Comparison of ENCODE assay signal across 7 cellular contexts in genomic region chr1:98991127-98992003, GRCh38. TPM values are rescaled to one million over a fixed set of nuclear protein-coding genes. Genes with fewer than 3 reads are reported as not detected.
DNase-seq lines count a peak whose midpoint lies in the region; ATAC-seq and TF ChIP-seq lines count a peak whose summit lies in the region.

No MANE protein-coding gene starts in this region.

- no peaks in the 10 kb centered on the region for H3K9me3 Mint-ChIP-seq in H9
- H3K9me3 Mint-ChIP-seq in natural killer cell treated with Interleukin-12 subunit alpha and Interleukin-12 subunit beta and Interleukin-15 and Interleukin-18, amount 100 ng/mL, for 72 hours, result no peaks in the 10 kb centered on the region

- no CpG with 5 or more reads among the region's 4 CpGs for WGBS in H9 (ENCODE audit: extremely low coverage, insufficient read length, low lambda C conversion rate)

- H3K4me1 ChIP-seq in H9 (ENCODE audit: insufficient read depth, low read length) (no peaks in the 10 kb centered on the region), fibroblast of lung (ENCODE audit: control insufficient read depth, extremely low read depth, insufficient read depth, low read length) (no peaks in the 10 kb centered on the region)

- TF ChIP-seq CTCF in GM10266 (IDR thresholded peaks at IDR 0.05; ENCODE audit: control insufficient read depth, insufficient read depth, low read depth, missing control alignments) (peak; percentile 34), H9 (conservative IDR thresholded peaks at IDR 0.05) (peak; percentile 69), fibroblast of lung (conservative IDR thresholded peaks at IDR 0.05 in 1 of 2, IDR thresholded peaks at IDR 0.05 in 1 of 2; ENCODE audit: low read depth in 1 of 2, low read length in 2 of 2) (peak in 1 of 2 donors; percentile 22)

- H2AFZ ChIP-seq in H9 (ENCODE audit: low read length) (no peak overlapping the region), fibroblast of lung (ENCODE audit: low read length) (no peak overlapping the region)

- no peak overlapping the region for H3K14ac ChIP-seq in H9 (ENCODE audit: insufficient read depth, low read length)

- no peaks in the 10 kb centered on the region for H3K36me3 Mint-ChIP-seq in H9 (ENCODE audit: insufficient read depth in 1 of 3, low read depth in 3 of 3)
- no peaks in the 10 kb centered on the region for H3K36me3 Mint-ChIP-seq in natural killer cell treated with Interleukin-12 subunit alpha and Interleukin-12 subunit beta and Interleukin-15 and Interleukin-18, amount 100 ng/mL, for 72 hours

- H3K4me3 ChIP-seq in fibroblast of lung (replicated peaks in 1 of 4; ENCODE audit: control extremely low read depth in 1 of 4, insufficient read depth in 1 of 4, low read depth in 3 of 4, low read length in 4 of 4), result no peak overlapping the region

- no peak overlapping the region for H3K18ac ChIP-seq in H9 (ENCODE audit: insufficient read length, low read depth, low read length)

- H2AK5ac ChIP-seq in H9 (ENCODE audit: insufficient read length, low read length), result no peak overlapping the region

- H3K23ac ChIP-seq in H9 (ENCODE audit: insufficient read length, low read depth, low read length), result no peak overlapping the region

- H3K36me3 ChIP-seq in fibroblast of lung (ENCODE audit: control insufficient read depth, insufficient read depth, low read length), result no peaks in the 10 kb centered on the region

- H3K27me3 ChIP-seq in H9 (ENCODE audit: insufficient read depth, low read length) (no peaks in the 10 kb centered on the region), fibroblast of lung (ENCODE audit: control insufficient read depth, insufficient read depth, low read length) (no peaks in the 10 kb centered on the region)

- H3K4me2 ChIP-seq in H9 (ENCODE audit: insufficient read depth, insufficient read length, low read length) (no peak overlapping the region), fibroblast of lung (ENCODE audit: extremely low read depth, insufficient read depth, low read length) (no peak overlapping the region)

- H3K4ac ChIP-seq in H9 (ENCODE audit: low read depth, low read length), result no peak overlapping the region

- H3K79me2 ChIP-seq in H9 (ENCODE audit: insufficient read depth, low read length) (no peaks in the 10 kb centered on the region), fibroblast of lung (ENCODE audit: control insufficient read depth, insufficient read depth, low read length) (no peaks in the 10 kb centered on the region)

- no peak overlapping the region for H2BK12ac ChIP-seq in H9 (ENCODE audit: insufficient read length, low read depth, low read length)

- peaks cover 11 to 13% of the 10 kb centered on the region in 2 experiments for H3K4me1 Mint-ChIP-seq in H9
- H3K4me1 Mint-ChIP-seq in natural killer cell treated with Interleukin-12 subunit alpha and Interleukin-12 subunit beta and Interleukin-15 and Interleukin-18, amount 100 ng/mL, for 72 hours (ENCODE audit: low read depth in 2 of 2), result no peaks in the 10 kb centered on the region

- no peak overlapping the region for H4K91ac ChIP-seq in H9 (ENCODE audit: insufficient read length, low read depth, low read length)

- no peak overlapping the region for H2BK5ac ChIP-seq in H9 (ENCODE audit: insufficient read length, low read length)

- H3K79me1 ChIP-seq in H9 (ENCODE audit: insufficient read depth, low read depth, low read length, poor library complexity, severe bottlenecking), result no peaks in the 10 kb centered on the region

- DNase-seq in GM10266 (ENCODE audit: extremely low spot score) (no peak), H9 (no peak), OCI-M1 (lab: John Stamatoyannopoulos, UW) (peak; percentile 66), fibroblast of lung (ENCODE audit: low read depth in 2 of 2) (peak; percentile 79 to 96), NCI-H2196 (lab: John Stamatoyannopoulos, UW; ENCODE audit: unreplicated experiment) (no peak)
- DNase-seq in natural killer cell treated with Interleukin-12 subunit alpha and Interleukin-12 subunit beta and Interleukin-15 and Interleukin-18, amount 100 ng/mL, for 72 hours (ENCODE audit: low spot score), result no peak
- DNase-seq in activated effector memory CD4-positive, alpha-beta T cell treated with anti-CD3 and anti-CD28 coated beads, Interleukin-2, amount 50 U/mL, for 16 hours, result no peak

- H3K9me3 ChIP-seq in H9 (ENCODE audit: control insufficient read depth, low read depth, low read length) (no peaks in the 10 kb centered on the region), fibroblast of lung (ENCODE audit: control insufficient read depth, insufficient read depth, low read depth, low read length) (no peaks in the 10 kb centered on the region)

- H3K27ac ChIP-seq in H9 (ENCODE audit: insufficient read length, low read depth, low read length), result no peak overlapping the region
- no peak overlapping the region for H3K27ac ChIP-seq in fibroblast of lung (ENCODE audit: insufficient read depth, low read length)

- no peak for ATAC-seq in natural killer cell treated with Interleukin-12 subunit alpha and Interleukin-12 subunit beta and Interleukin-15 and Interleukin-18, amount 100 ng/mL, for 72 hours

- no peaks in the 10 kb centered on the region for H3K23me2 ChIP-seq in H9 (ENCODE audit: insufficient read length, low read depth, low read length, poor library complexity, severe bottlenecking)

- H2BK15ac ChIP-seq in H9 (ENCODE audit: low read depth, low read length), result no peak overlapping the region

- no peak overlapping the region for H2BK20ac ChIP-seq in H9 (ENCODE audit: low read depth, low read length, poor library complexity, severe bottlenecking)

- no peak overlapping the region for H3K9ac ChIP-seq in H9 (ENCODE audit: extremely low read depth, insufficient read length, low read length)
- no peak overlapping the region for H3K9ac ChIP-seq in fibroblast of lung (ENCODE audit: insufficient read depth, low read length)

- H3K56ac ChIP-seq in H9 (ENCODE audit: insufficient read length, low read depth, low read length), result no peak overlapping the region

- H4K8ac ChIP-seq in H9 (replicated peaks; ENCODE audit: insufficient read length, low read depth, low read length), result no peak overlapping the region

- H3K27me3 Mint-ChIP-seq in H9 (ENCODE audit: low read depth), result no peaks in the 10 kb centered on the region
- H3K27me3 Mint-ChIP-seq in natural killer cell treated with Interleukin-12 subunit alpha and Interleukin-12 subunit beta and Interleukin-15 and Interleukin-18, amount 100 ng/mL, for 72 hours, result peaks cover 0 to 12% of the 10 kb centered on the region in 2 donors

- H4K20me1 ChIP-seq in H9 (ENCODE audit: control insufficient read depth, insufficient read depth, insufficient read length) (no peaks in the 10 kb centered on the region), fibroblast of lung (ENCODE audit: control insufficient read depth, extremely low read depth, insufficient read depth, low read length) (no peaks in the 10 kb centered on the region)

- no peak overlapping the region for H3K4me3 Mint-ChIP-seq in H9
- H3K4me3 Mint-ChIP-seq in natural killer cell treated with Interleukin-12 subunit alpha and Interleukin-12 subunit beta and Interleukin-15 and Interleukin-18, amount 100 ng/mL, for 72 hours, result no peak overlapping the region

- H4K5ac ChIP-seq in H9 (ENCODE audit: insufficient read length, low read depth, low read length), result no peak overlapping the region

- no peak overlapping the region for H3T11ph ChIP-seq in H9 (ENCODE audit: low read length)

- H2BK120ac ChIP-seq in H9 (ENCODE audit: low read depth, low read length, poor library complexity, severe bottlenecking), result no peak overlapping the region

- H3K27ac Mint-ChIP-seq in H9, result peak overlapping the region in 1 of 3 experiments; percentile 6; a peak in 1 of 7 replicates
- no peak overlapping the region for H3K27ac Mint-ChIP-seq in natural killer cell treated with Interleukin-12 subunit alpha and Interleukin-12 subunit beta and Interleukin-15 and Interleukin-18, amount 100 ng/mL, for 72 hours

RNA-seq across cellular contexts. Expression of gene PLPPR5, which starts 13.3 kb away (rescaled TPM):
- total RNA-seq in H9 (2021), result 0.79 and 1.4 TPM in 2 replicates
- total RNA-seq in fibroblast of lung, result under 0.01 TPM in 1 of 2 replicates, not detected in the other
- polyA plus RNA-seq in fibroblast of lung, result 0.25 and 0.26 TPM in 2 replicates
- polyA plus RNA-seq in fibroblast of lung (2012), result 0.10 and 0.39 TPM in 2 replicates
- polyA minus RNA-seq in fibroblast of lung (ENCODE audit: low replicate concordance), result not detected in 2 replicates
- total RNA-seq in natural killer cell treated with Interleukin-12 subunit alpha and Interleukin-12 subunit beta and Interleukin-15 and Interleukin-18, amount 100 ng/mL, for 72 hours, result not detected

Comparison
In these comparisons a context has a peak if more than half of its experiments do, and no peak if none do; other contexts are left out.
1. DNase-seq: peak in OCI-M1 (single experiment) and fibroblast of lung (2 of 2); none in GM10266 (single experiment), H9 (single experiment), NCI-H2196 (single experiment), natural killer cell treated with Interleukin-12 subunit alpha and Interleukin-12 subunit beta and Interleukin-15 and Interleukin-18, amount 100 ng/mL, for 72 hours (single experiment) and activated effector memory CD4-positive, alpha-beta T cell treated with anti-CD3 and anti-CD28 coated beads, Interleukin-2, amount 50 U/mL, for 16 hours (single experiment).